In genomic region chr11:796565-797299, GRCh38 we compare ENCODE assay signal across 8 cellular contexts. TPM values are rescaled to one million over a fixed set of nuclear protein-coding genes. Genes with fewer than 3 reads are reported as not detected.
DNase-seq lines count a peak whose midpoint lies in the region; ATAC-seq, FAIRE-seq and TF ChIP-seq lines count a peak whose summit lies in the region.

No MANE protein-coding gene starts in this region.

- intact Hi-C loops in GM12878 (cut with micrococcal nuclease; ENCODE audit: unreplicated experiment), result loop anchor here (1.0 to 5.0 kb wide), 2 partner anchors 13 to 49 kb away; partner anchors contain the start of genes RPLP2 and TALDO1
- intact Hi-C loops in lower lobe of right lung (cut with DNase I), result no loop called here
- intact Hi-C loops in upper lobe of right lung (cut with DNase I), result no loop called here

- peak overlapping the region; percentile 92; the same call in 1 of the 2 replicates for H2AFZ ChIP-seq in GM12878 (ENCODE audit: control insufficient read depth, low read depth, low read length)

- H3K36me3 ChIP-seq in GM12878 (ENCODE audit: control insufficient read depth in 2 of 2, insufficient read depth in 2 of 2, low read length in 1 of 2) (peaks cover 0 to 12% of the 10 kb centered on the region in 2 experiments; a peak in 2 of 4 replicates), lower lobe of right lung (peaks cover 39% of the 10 kb centered on the region), upper lobe of right lung (peaks cover 5% of the 10 kb centered on the region)

- POLR2A ChIA-PET in GM12878 (lab: Charles Lee), result interaction anchor here (0.5 to 1.7 kb wide), 11 partner anchors 9 to 228 kb away, joined by 3 to 10 read pairs (median 4); partner anchors contain the start of genes PNPLA2 and RPLP2

- H3K4me1 Mint-ChIP-seq in activated naive CD4-positive, alpha-beta T cell treated with anti-CD3 and anti-CD28 coated beads, Interleukin-2, amount 50 U/mL, for 24 hours, result peaks cover 7% of the 10 kb centered on the region

- SMC1A ChIA-PET in GM12878 (lab: Charles Lee; ENCODE audit: uncharacterized antibody, unreplicated experiment), result interaction anchor here (1.2 kb wide), 1 partner anchor 10 kb away, joined by 3 read pairs; no protein-coding TSS in a partner anchor

- CTCF ChIA-PET in GM12878 (lab: Yijun Ruan, JAX), result interaction anchor here (0.6 to 1.5 kb wide), 7 partner anchors 9 to 243 kb away, joined by 3 to 5 read pairs (median 3); no protein-coding TSS in a partner anchor

- BruUV-seq in GM12878 (replicated peaks; lab: Mats Ljungman, UMichigan), result TSS peak; percentile 29

- H3K79me2 ChIP-seq in GM12878 (ENCODE audit: control insufficient read depth, insufficient read depth, low read length), result peaks cover 30% of the 10 kb centered on the region

- H3K36me3 Mint-ChIP-seq in activated naive CD4-positive, alpha-beta T cell treated with anti-CD3 and anti-CD28 coated beads, Interleukin-2, amount 50 U/mL, for 24 hours, result no peaks in the 10 kb centered on the region

- no peaks in the 10 kb centered on the region for H3K9me3 Mint-ChIP-seq in activated naive CD4-positive, alpha-beta T cell treated with anti-CD3 and anti-CD28 coated beads, Interleukin-2, amount 50 U/mL, for 24 hours

- H3K27ac Mint-ChIP-seq in activated naive CD4-positive, alpha-beta T cell treated with anti-CD3 and anti-CD28 coated beads, Interleukin-2, amount 50 U/mL, for 24 hours, result peak overlapping the region; percentile 68

- peak overlapping the region; percentile 100 for H3K4me2 ChIP-seq in GM12878 (ENCODE audit: control insufficient read depth, insufficient read depth)

- peak; percentile 19 for TF ChIP-seq POLR2A in GM12878 (IDR thresholded peaks at IDR 0.05; ENCODE audit: low read depth, low read length)

- H3K9ac ChIP-seq in GM12878 (ENCODE audit: control insufficient read depth, insufficient read depth, low read length), result peak overlapping the region; percentile 79

- no peaks in the 10 kb centered on the region for H3K9me3 ChIP-seq in GM12878 (replicated peaks; ENCODE audit: control insufficient read depth, insufficient read depth, low read length)
- no peaks in the 10 kb centered on the region for H3K9me3 ChIP-seq in lower lobe of right lung
- no peaks in the 10 kb centered on the region for H3K9me3 ChIP-seq in upper lobe of right lung

- peak; percentile 52 for FAIRE-seq in GM12878 (lab: Jason Lieb, UNC)

- no peaks in the 10 kb centered on the region for H4K20me1 ChIP-seq in GM12878 (ENCODE audit: control insufficient read depth, insufficient read depth)

- no peak for TF ChIP-seq EP300 in GM12878 (IDR thresholded peaks at IDR 0.05; ENCODE audit: borderline replicate concordance in 1 of 2, control insufficient read depth in 1 of 2, low read depth in 2 of 2, low read length in 2 of 2)

- H3K27me3 ChIP-seq in GM12878 (replicated peaks in 1 of 2; ENCODE audit: control insufficient read depth in 2 of 2, insufficient read depth in 2 of 2, low read length in 1 of 2) (no peaks in the 10 kb centered on the region), lower lobe of right lung (ENCODE audit: low read depth) (no peaks in the 10 kb centered on the region), upper lobe of right lung (no peaks in the 10 kb centered on the region)

- TF ChIP-seq RAD21 in GM12878 (IDR thresholded peaks at IDR 0.05; ENCODE audit: insufficient read depth, low read depth, low read length), result no peak

- H3K27ac ChIP-seq in GM12878 (ENCODE audit: control insufficient read depth, insufficient read depth) (peak overlapping the region; percentile 67), lower lobe of right lung (peak overlapping the region; percentile 81), upper lobe of right lung (peak overlapping the region; percentile 73)

- H3K4me3 Mint-ChIP-seq in activated naive CD4-positive, alpha-beta T cell treated with anti-CD3 and anti-CD28 coated beads, Interleukin-2, amount 50 U/mL, for 24 hours, result peak overlapping the region; percentile 90

- in situ Hi-C loops in GM12878 (cut with MboI), result no loop called here

- H3K4me3 ChIP-seq in GM12878, result peak overlapping the region; percentile 97
- peak overlapping the region; percentile 80 for H3K4me3 ChIP-seq in lower lobe of right lung
- H3K4me3 ChIP-seq in upper lobe of right lung, result peak overlapping the region; percentile 87

- H3K4me1 ChIP-seq in GM12878 (ENCODE audit: control insufficient read depth, insufficient read depth, low read length), result peaks cover 15% of the 10 kb centered on the region
- H3K4me1 ChIP-seq in lower lobe of right lung, result peaks cover 37% of the 10 kb centered on the region
- peaks cover 22% of the 10 kb centered on the region for H3K4me1 ChIP-seq in upper lobe of right lung

- ATAC-seq in GM12878, result no peak
- no peak for ATAC-seq in lower lobe of right lung
- ATAC-seq in upper lobe of right lung, result no peak

- no peak for DNase-seq in activated naive CD4-positive, alpha-beta T cell (lab: John Stamatoyannopoulos, UW)
- DNase-seq in GM12878 (ENCODE audit: low read depth, low spot score) (no peak), lower lobe of right lung (no peak), upper lobe of right lung (no peak), COLO829 (ENCODE audit: low spot score) (no peak), iPS-NIHi11 (ENCODE audit: low spot score) (no peak), amniotic stem cell (lab: John Stamatoyannopoulos, UW) (no peak)

- no peaks in the 10 kb centered on the region for H3K27me3 Mint-ChIP-seq in activated naive CD4-positive, alpha-beta T cell treated with anti-CD3 and anti-CD28 coated beads, Interleukin-2, amount 50 U/mL, for 24 hours

- under 1% methylated on average over 18 of the region's 18 CpGs for WGBS in GM12878 (ENCODE audit: insufficient coverage, insufficient replicate concordance, low lambda C conversion rate, missing lambda C conversion rate)

- RAD21 ChIA-PET in GM12878 (lab: Charles Lee; ENCODE audit: unreplicated experiment), result interaction anchor here (0.8 to 2.8 kb wide), 6 partner anchors 23 to 261 kb away, joined by 3 to 14 read pairs (median 4); partner anchors contain the start of genes HRAS and TMEM80

- TF ChIP-seq CTCF in GM12878 (IDR thresholded peaks at IDR 0.05 in 2 of 3, conservative IDR thresholded peaks at IDR 0.05 in 1 of 3; ENCODE audit: control insufficient read depth in 2 of 3, extremely low read depth in 1 of 3, insufficient read depth in 1 of 3, low read depth in 3 of 3, low read length in 3 of 3) (no peak), lower lobe of right lung (IDR thresholded peaks at IDR 0.05) (no peak), upper lobe of right lung (IDR thresholded peaks at IDR 0.05) (no peak)

RNA-seq across cellular contexts. Expression of gene SLC25A22, which starts 1.3 kb away (rescaled TPM):
- total RNA-seq in GM12878 (2013; cell fraction: nucleolus; rRNA removed), result 16.7 and 17.1 TPM in 2 replicates
- total RNA-seq in GM12878 (2014; rRNA removed) (7.5 and 8.3 TPM in 2 replicates), GM12878 (2014; rRNA removed; fragmentation: Illumina TruSeq; extraction: Trizol) (3.6 and 3.9 TPM in 2 replicates), GM12878 (2021) (22.8 and 27.0 TPM in 2 replicates), lower lobe of right lung (18.2 TPM), upper lobe of right lung (20.8 TPM)
- polyA plus RNA-seq in GM12878 (2011; ENCODE audit: low read depth), result 2.6 TPM
- polyA plus RNA-seq in GM12878 (2011; rRNA removed) (2.9 and 8.0 TPM in 2 replicates), GM12878 (2014; fragmentation: Illumina TruSeq; extraction: Trizol) (0.68 and 3.3 TPM in 2 replicates), GM12878 (2014; fragmentation: Nextera tagmentation; extraction: Ambion mirVana) (under 1 TPM; 0.27 to 0.46 TPM), GM12878 (2014; rRNA removed) (14.8 and 21.1 TPM in 2 replicates), GM12878 (2016; fragmentation: Nextera tagmentation; extraction: Ambion mirVana) (10 to 100 TPM; 14.4 to 18.4 TPM)
- polyA plus RNA-seq in GM12878 (2011; cell fraction: cytosol; rRNA removed), result 5.8 and 10.9 TPM in 2 replicates
- 86.1 and 121 TPM in 2 replicates for polyA plus RNA-seq in GM12878 (2011; cell fraction: nucleus; rRNA removed)
- polyA plus RNA-seq in GM12878 (2012), result 13.0 and 13.2 TPM in 2 replicates
- polyA minus RNA-seq in GM12878 (2011; rRNA and poly(A)+ RNA removed), result 10.6 and 12.7 TPM in 2 replicates
- polyA minus RNA-seq in GM12878 (2011; cell fraction: cytosol; rRNA and poly(A)+ RNA removed), result 9.0 and 9.8 TPM in 2 replicates
- polyA minus RNA-seq in GM12878 (2011; cell fraction: nucleus; rRNA and poly(A)+ RNA removed), result 16.7 and 27.7 TPM in 2 replicates

RNA-seq across cellular contexts. Expression of gene CEND1, which starts 6.8 kb away (rescaled TPM):
- 0.59 and 1.2 TPM in 2 replicates for total RNA-seq in GM12878 (2013; cell fraction: nucleolus; rRNA removed)
- total RNA-seq in GM12878 (2014; rRNA removed), result 5.5 and 7.2 TPM in 2 replicates
- 1.3 and 2.2 TPM in 2 replicates for total RNA-seq in GM12878 (2014; rRNA removed; fragmentation: Illumina TruSeq; extraction: Trizol)
- total RNA-seq in GM12878 (2021), result 6.9 and 9.0 TPM in 2 replicates
- 0.83 TPM for polyA plus RNA-seq in GM12878 (2011; ENCODE audit: low read depth)
- 0.22 and 0.31 TPM in 2 replicates for polyA plus RNA-seq in GM12878 (2011; rRNA removed)
- 1.2 and 1.5 TPM in 2 replicates for polyA plus RNA-seq in GM12878 (2011; cell fraction: cytosol; rRNA removed)
- 1.2 and 2.8 TPM in 2 replicates for polyA plus RNA-seq in GM12878 (2011; cell fraction: nucleus; rRNA removed)
- 2.0 and 3.4 TPM in 2 replicates for polyA plus RNA-seq in GM12878 (2012)
- polyA plus RNA-seq in GM12878 (2014; fragmentation: Illumina TruSeq; extraction: Trizol), result 0.35 and 1.4 TPM in 2 replicates
- under 1 TPM in 1 of 2 experiments, not detected in 1; 0.55 TPM for polyA plus RNA-seq in GM12878 (2014; fragmentation: Nextera tagmentation; extraction: Ambion mirVana)
- 7.3 and 10.1 TPM in 2 replicates for polyA plus RNA-seq in GM12878 (2014; rRNA removed)
- polyA plus RNA-seq in GM12878 (2016; fragmentation: Nextera tagmentation; extraction: Ambion mirVana), result 10 to 100 TPM; 12.7 to 13.6 TPM
- 0.21 TPM in 1 of 2 replicates, not detected in the other for polyA minus RNA-seq in GM12878 (2011; rRNA and poly(A)+ RNA removed)
- polyA minus RNA-seq in GM12878 (2011; cell fraction: cytosol; rRNA and poly(A)+ RNA removed), result 0.67 and 1.4 TPM in 2 replicates
- 0.36 and 0.77 TPM in 2 replicates for polyA minus RNA-seq in GM12878 (2011; cell fraction: nucleus; rRNA and poly(A)+ RNA removed)
- total RNA-seq in lower lobe of right lung, result not detected
- not detected for total RNA-seq in upper lobe of right lung

RNA-seq across cellular contexts. Expression of gene PIDD1, which starts 8.3 kb away (rescaled TPM):
- 27.7 and 33.8 TPM in 2 replicates for total RNA-seq in GM12878 (2013; cell fraction: nucleolus; rRNA removed)
- total RNA-seq in GM12878 (2014; rRNA removed) (15.6 and 19.1 TPM in 2 replicates), GM12878 (2014; rRNA removed; fragmentation: Illumina TruSeq; extraction: Trizol) (3.8 and 4.0 TPM in 2 replicates), GM12878 (2021) (33.7 and 42.0 TPM in 2 replicates), lower lobe of right lung (12.6 TPM), upper lobe of right lung (13.1 TPM)
- polyA plus RNA-seq in GM12878 (2011; ENCODE audit: low read depth), result 5.8 TPM
- polyA plus RNA-seq in GM12878 (2011; rRNA removed) (2.8 and 8.0 TPM in 2 replicates), GM12878 (2014; fragmentation: Illumina TruSeq; extraction: Trizol) (0.54 and 2.1 TPM in 2 replicates), GM12878 (2014; fragmentation: Nextera tagmentation; extraction: Ambion mirVana) (under 1 TPM; 0.11 to 0.84 TPM), GM12878 (2014; rRNA removed) (52.2 and 64.4 TPM in 2 replicates), GM12878 (2016; fragmentation: Nextera tagmentation; extraction: Ambion mirVana) (10 to 100 TPM; 52.6 to 53.6 TPM)
- polyA plus RNA-seq in GM12878 (2011; cell fraction: cytosol; rRNA removed), result 15.9 and 28.4 TPM in 2 replicates
- 277 and 344 TPM in 2 replicates for polyA plus RNA-seq in GM12878 (2011; cell fraction: nucleus; rRNA removed)
- 23.5 and 27.2 TPM in 2 replicates for polyA plus RNA-seq in GM12878 (2012)
- polyA minus RNA-seq in GM12878 (2011; rRNA and poly(A)+ RNA removed), result 3.9 and 12.7 TPM in 2 replicates
- 7.5 and 9.9 TPM in 2 replicates for polyA minus RNA-seq in GM12878 (2011; cell fraction: cytosol; rRNA and poly(A)+ RNA removed)
- polyA minus RNA-seq in GM12878 (2011; cell fraction: nucleus; rRNA and poly(A)+ RNA removed), result 30.1 and 49.1 TPM in 2 replicates

RNA-seq across cellular contexts. Expression of gene RPLP2, which starts 13.0 kb away (rescaled TPM):
- 58.4 and 73.0 TPM in 2 replicates for total RNA-seq in GM12878 (2013; cell fraction: nucleolus; rRNA removed)
- total RNA-seq in GM12878 (2014; rRNA removed) (1,170 and 1,176 TPM in 2 replicates), GM12878 (2014; rRNA removed; fragmentation: Illumina TruSeq; extraction: Trizol) (1,135 and 1,241 TPM in 2 replicates), GM12878 (2021) (3,558 and 3,573 TPM in 2 replicates), lower lobe of right lung (1,518 TPM), upper lobe of right lung (1,548 TPM)
- polyA plus RNA-seq in GM12878 (2011; ENCODE audit: low read depth), result 3,216 TPM
- polyA plus RNA-seq in GM12878 (2011; rRNA removed) (443 and 711 TPM in 2 replicates), GM12878 (2014; fragmentation: Illumina TruSeq; extraction: Trizol) (125 and 488 TPM in 2 replicates), GM12878 (2014; fragmentation: Nextera tagmentation; extraction: Ambion mirVana) (1,000 to 10,000 TPM; 1,446 to 3,075 TPM), GM12878 (2014; rRNA removed) (1,595 and 1,805 TPM in 2 replicates), GM12878 (2016; fragmentation: Nextera tagmentation; extraction: Ambion mirVana) (1,000 to 10,000 TPM; 1,515 to 1,516 TPM)
- 1,333 and 1,853 TPM in 2 replicates for polyA plus RNA-seq in GM12878 (2011; cell fraction: cytosol; rRNA removed)
- 557 and 616 TPM in 2 replicates for polyA plus RNA-seq in GM12878 (2011; cell fraction: nucleus; rRNA removed)
- polyA plus RNA-seq in GM12878 (2012), result 3,626 and 3,659 TPM in 2 replicates
- 655 and 1,020 TPM in 2 replicates for polyA minus RNA-seq in GM12878 (2011; rRNA and poly(A)+ RNA removed)
- 836 and 935 TPM in 2 replicates for polyA minus RNA-seq in GM12878 (2011; cell fraction: cytosol; rRNA and poly(A)+ RNA removed)
- 148 and 193 TPM in 2 replicates for polyA minus RNA-seq in GM12878 (2011; cell fraction: nucleus; rRNA and poly(A)+ RNA removed)

RNA-seq across cellular contexts. Expression of gene GATD1, which starts 19.4 kb away (rescaled TPM):
- 169 and 199 TPM in 2 replicates for total RNA-seq in GM12878 (2013; cell fraction: nucleolus; rRNA removed)
- total RNA-seq in GM12878 (2014; rRNA removed) (19.0 and 28.2 TPM in 2 replicates), GM12878 (2014; rRNA removed; fragmentation: Illumina TruSeq; extraction: Trizol) (16.3 and 20.3 TPM in 2 replicates), GM12878 (2021) (59.7 and 62.3 TPM in 2 replicates), lower lobe of right lung (46.7 TPM), upper lobe of right lung (62.5 TPM)
- polyA plus RNA-seq in GM12878 (2011; ENCODE audit: low read depth), result 29.1 TPM
- polyA plus RNA-seq in GM12878 (2011; rRNA removed) (11.8 and 17.0 TPM in 2 replicates), GM12878 (2014; fragmentation: Illumina TruSeq; extraction: Trizol) (4.3 and 18.5 TPM in 2 replicates), GM12878 (2014; fragmentation: Nextera tagmentation; extraction: Ambion mirVana) (1 to 10 TPM; 1.2 to 3.3 TPM), GM12878 (2014; rRNA removed) (85.8 and 92.6 TPM in 2 replicates), GM12878 (2016; fragmentation: Nextera tagmentation; extraction: Ambion mirVana) (10 to 100 TPM; 24.3 to 28.0 TPM)
- polyA plus RNA-seq in GM12878 (2011; cell fraction: cytosol; rRNA removed), result 30.5 and 60.2 TPM in 2 replicates
- polyA plus RNA-seq in GM12878 (2011; cell fraction: nucleus; rRNA removed), result 246 and 392 TPM in 2 replicates
- 21.7 and 24.5 TPM in 2 replicates for polyA plus RNA-seq in GM12878 (2012)
- 8.6 and 24.9 TPM in 2 replicates for polyA minus RNA-seq in GM12878 (2011; rRNA and poly(A)+ RNA removed)
- polyA minus RNA-seq in GM12878 (2011; cell fraction: cytosol; rRNA and poly(A)+ RNA removed), result 8.4 and 13.1 TPM in 2 replicates
- 23.9 and 49.5 TPM in 2 replicates for polyA minus RNA-seq in GM12878 (2011; cell fraction: nucleus; rRNA and poly(A)+ RNA removed)
